Comparison of ENCODE assay signal across 9 cellular contexts in the genomic region with DNA sequence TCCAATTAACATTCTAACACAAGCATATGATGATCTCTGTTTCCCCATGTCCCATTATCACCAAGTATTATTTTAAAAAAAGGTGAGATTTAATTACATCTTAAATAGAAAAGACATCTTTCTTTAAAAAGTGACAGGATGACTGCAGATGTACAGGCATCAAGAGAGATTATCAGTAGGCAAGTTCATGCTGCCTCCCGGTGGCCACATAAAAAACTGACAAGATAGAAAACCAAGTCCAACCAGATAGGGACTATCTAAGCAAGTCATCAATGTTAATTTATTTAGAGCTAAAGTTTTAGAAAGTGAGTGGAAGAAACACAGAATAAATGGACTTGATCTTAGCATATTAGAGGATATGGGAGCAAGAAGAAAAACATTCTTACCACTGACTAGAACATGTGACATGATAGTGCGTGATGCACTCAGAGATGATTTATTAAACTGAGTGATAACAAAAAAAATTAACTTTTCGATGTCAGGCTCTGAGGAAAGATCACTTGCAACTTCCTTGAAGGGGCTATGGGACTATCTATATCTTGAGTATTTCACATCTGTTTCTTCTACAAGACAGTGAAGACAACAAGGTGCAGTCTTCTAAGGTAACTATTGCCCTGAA. TPM values are rescaled to one million over a fixed set of nuclear protein-coding genes. Genes with fewer than 3 reads are reported as not detected.
DNase-seq lines count a peak whose midpoint lies in the region; ATAC-seq and TF ChIP-seq lines count a peak whose summit lies in the region.
"Had no signal": no experiment of that assay in that cellular context is flagged by ENCODE, and none has a peak within 500 bp of the region (broad histone marks: within the 10 kb centered on the region; RNA-seq: fewer than 3 reads in every experiment).

No MANE protein-coding gene starts in this region.

- no peak overlapping the region for H3K4me3 ChIP-seq in HFF-Myc (replicated peaks; ENCODE audit: low read depth, low read length)

- peak; percentile 22 for TF ChIP-seq CTCF in HFF-Myc (IDR thresholded peaks at IDR 0.05; ENCODE audit: low read depth, low read length, missing control alignments)

- ATAC-seq in HG03439 (IDR thresholded peaks at IDR 0.05; ENCODE audit: unreplicated experiment) = no peak

- DNase-seq in NCI-H1092 treated with DMSO at 0.1 percent for 48 hours (lab: John Stamatoyannopoulos, UW) (peak; percentile 6), NCI-H1092 (lab: John Stamatoyannopoulos, UW) (no peak), HFF-Myc (ENCODE audit: extremely low read depth, low read depth) (no peak), NCI-H774 (lab: John Stamatoyannopoulos, UW) (peak; percentile 11), dermis microvascular lymphatic vessel endothelial cell (ENCODE audit: low read depth in 2 of 2) (peak; percentile 25 to 57), midbrain (lab: John Stamatoyannopoulos, UW) (peak; percentile 52)
- no peak for DNase-seq in stimulated activated naive CD4-positive, alpha-beta T cell treated with Interleukin-2 at 50 U/mL for 16 hours (lab: John Stamatoyannopoulos, UW)
- DNase-seq: activated B cell treated with CpG ODN at 0.5 μM for 24 hours had no signal

RNA-seq across cellular contexts. Expression of gene TDRD15, which starts 5.4 kb away (rescaled TPM):
- total RNA-seq in dermis microvascular lymphatic vessel endothelial cell = not detected in 2 replicates

Comparison
In these comparisons a context has a peak if more than half of its experiments do, and no peak if none do; other contexts are left out.
1. DNase-seq: peak in NCI-H1092 treated with DMSO at 0.1 percent for 48 hours (single experiment), NCI-H774 (single experiment), dermis microvascular lymphatic vessel endothelial cell (2 of 2) and midbrain (single experiment); none in NCI-H1092 (single experiment), HFF-Myc (single experiment) and stimulated activated naive CD4-positive, alpha-beta T cell treated with Interleukin-2 at 50 U/mL for 16 hours (single experiment).